ENCODE assay signal across 16 cellular contexts in genomic region chr5:156678484-156678883, GRCh38.
DNase-seq lines count a peak whose midpoint lies in the region; ATAC-seq and TF ChIP-seq lines count a peak whose summit lies in the region.
"Had no signal": no experiment of that assay in that cellular context is flagged by ENCODE, and none has a peak within 500 bp of the region (broad histone marks: within the 10 kb centered on the region; RNA-seq: fewer than 3 reads in every experiment).

No MANE protein-coding gene starts in this region.

- H3K4me2 ChIP-seq in hepatocyte, result peak overlapping the region; percentile 11

- H3K36me3 ChIP-seq in left ventricle myocardium inferior (no peaks in the 10 kb centered on the region), hepatocyte (replicated peaks; ENCODE audit: insufficient read depth, low read depth) (no peaks in the 10 kb centered on the region), stomach (no peaks in the 10 kb centered on the region)
- H3K36me3 ChIP-seq: SJSA1 had no signal

- TF ChIP-seq EP300 in stomach (IDR thresholded peaks at IDR 0.05), result no peak

- no peaks in the 10 kb centered on the region for H4K20me1 ChIP-seq in hepatocyte (ENCODE audit: insufficient read depth, poor library complexity, severe bottlenecking)

- no peaks in the 10 kb centered on the region for H3K79me2 ChIP-seq in hepatocyte

- intact Hi-C loops in left ventricle myocardium inferior (cut with micrococcal nuclease), result no loop called here
- intact Hi-C loops in left cardiac atrium (cut with DNase I), result no loop called here
- intact Hi-C loops in stomach (cut with DNase I; ENCODE audit: low total_unique reads), result no loop called here

- H3K27ac ChIP-seq in left ventricle myocardium inferior (replicated peaks), result peak overlapping the region; percentile 61
- H3K27ac ChIP-seq in hepatocyte, result no peak overlapping the region
- H3K27ac ChIP-seq in stomach, result no peak overlapping the region
- H3K27ac ChIP-seq: RWPE1, SJSA1 had no signal

- H3K27me3 ChIP-seq in left ventricle myocardium inferior (ENCODE audit: low read depth) (no peaks in the 10 kb centered on the region), hepatocyte (no peaks in the 10 kb centered on the region), stomach (no peaks in the 10 kb centered on the region)
- H3K27me3 ChIP-seq: SJSA1 had no signal

- H3K9me3 ChIP-seq in left ventricle myocardium inferior (replicated peaks) (no peaks in the 10 kb centered on the region), hepatocyte (ENCODE audit: low read depth) (no peaks in the 10 kb centered on the region), stomach (no peaks in the 10 kb centered on the region)
- H3K9me3 ChIP-seq: SJSA1 had no signal

- TF ChIP-seq CTCF in left ventricle myocardium inferior (IDR thresholded peaks at IDR 0.05; ENCODE audit: borderline replicate concordance) (no peak), hepatocyte (IDR thresholded peaks at IDR 0.05; ENCODE audit: poor library complexity) (no peak), stomach (IDR thresholded peaks at IDR 0.05) (no peak)

- WGBS in hepatocyte (ENCODE audit: low lambda C conversion rate, missing lambda C conversion rate), result 56% methylated on average over 3 of the region's 3 CpGs
- 26 to 51% (median 43%) methylated on average over 3 of the region's 3 CpGs for WGBS in stomach, 5 donors

- H3K9me2 ChIP-seq in hepatocyte (replicated peaks; ENCODE audit: insufficient read depth), result no peaks in the 10 kb centered on the region

- no peak for TF ChIP-seq POLR2A in stomach (IDR thresholded peaks at IDR 0.05)

- peaks cover 62% of the 10 kb centered on the region for H3K4me1 ChIP-seq in left ventricle myocardium inferior
- H3K4me1 ChIP-seq in hepatocyte (ENCODE audit: insufficient read depth), result peaks cover 5% of the 10 kb centered on the region
- no peaks in the 10 kb centered on the region for H3K4me1 ChIP-seq in stomach
- H3K4me1 ChIP-seq: SJSA1 had no signal

- DNase-seq in left ventricle myocardium inferior (no peak), left cardiac atrium (no peak), NCI-H2227 (lab: John Stamatoyannopoulos, UW; ENCODE audit: unreplicated experiment) (peak; percentile 28), hepatocyte (ENCODE audit: low spot score) (no peak), stomach (peak; percentile 25), ureter (ENCODE audit: low spot score) (no peak)
- no peak for DNase-seq in NK-92 treated with Interleukin-12 subunit alpha and Interleukin-12 subunit beta, amount 100 ng/mL, for 24 hours (lab: John Stamatoyannopoulos, UW)
- DNase-seq: C1 segment of cervical spinal cord; CD8-positive, alpha-beta memory T cell; NCI-H187 treated with DMSO at 0.1 percent for 48 hours; NCI-H526 treated with DMSO at 0.1 percent for 48 hours; T-helper 17 cell had no signal

- no peak overlapping the region for H3K4me3 ChIP-seq in left ventricle myocardium inferior
- no peak overlapping the region for H3K4me3 ChIP-seq in hepatocyte
- H3K4me3 ChIP-seq in stomach, result no peak overlapping the region
- H3K4me3 ChIP-seq: K562, SJSA1 had no signal

- H2AFZ ChIP-seq in hepatocyte, result no peak overlapping the region

- no peak for ATAC-seq in left cardiac atrium
- ATAC-seq in GM18517 (IDR thresholded peaks at IDR 0.05; ENCODE audit: unreplicated experiment), result no peak
- ATAC-seq: K562, T-helper 17 cell had no signal

Comparison
In these comparisons a context has a peak if more than half of its experiments do, and no peak if none do; other contexts are left out.
1. DNase-seq: peak in NCI-H2227 (single experiment) and stomach (single experiment); none in left ventricle myocardium inferior (single experiment), left cardiac atrium (single experiment), hepatocyte (single experiment), NK-92 treated with Interleukin-12 subunit alpha and Interleukin-12 subunit beta, amount 100 ng/mL, for 24 hours (single experiment) and ureter (single experiment).